ENCODE assay signal across 10 cellular contexts in genomic region chr7:50591480-50592438, GRCh38. TPM values are rescaled to one million over a fixed set of nuclear protein-coding genes. Genes with fewer than 3 reads are reported as not detected.
A peak's percentile ranks its signal among the peaks of the same experiment; 100 is the strongest.
DNase-seq lines count a peak whose midpoint lies in the region; ATAC-seq and TF ChIP-seq lines count a peak whose summit lies in the region.
"Had no signal": no experiment of that assay in that cellular context is flagged by ENCODE, and none has a peak within 500 bp of the region (broad histone marks: within the 10 kb centered on the region; RNA-seq: fewer than 3 reads in every experiment).

No MANE protein-coding gene starts in this region.

- DNase-seq in NCI-H1930 (lab: John Stamatoyannopoulos, UW) (peak; percentile 30 to 48), mesendoderm (peak; percentile 47), NCI-H774 (lab: John Stamatoyannopoulos, UW) (no peak), ovary (no peak), SW 1271 (lab: John Stamatoyannopoulos, UW) (no peak)
- no peak for DNase-seq in naive thymus-derived CD8-positive, alpha-beta T cell
- DNase-seq: activated CD8-positive, alpha-beta T cell treated with anti-CD3 and anti-CD28 coated beads, Interleukin-2, amount 10 ng/mL, durations not matched to agents 7 days and 5 days; PC-9 had no signal

- H3K4me1 Mint-ChIP-seq in naive thymus-derived CD8-positive, alpha-beta T cell = peaks cover 0 to 7% (median 0%) of the 10 kb centered on the region in 4 donors

- H3K4ac ChIP-seq in mesendoderm (ENCODE audit: low read depth, low read length) = no peak overlapping the region

- no peaks in the 10 kb centered on the region for H3K79me1 ChIP-seq in mesendoderm (ENCODE audit: low read length)

- no peak for TF ChIP-seq EP300 in ovary (IDR thresholded peaks at IDR 0.05)

- H3K36me3 Mint-ChIP-seq in naive thymus-derived CD8-positive, alpha-beta T cell = peaks cover 0 to 8% (median 0%) of the 10 kb centered on the region in 3 donors

- H2BK5ac ChIP-seq in mesendoderm (ENCODE audit: low read length) = no peak overlapping the region

- H3K4me2 ChIP-seq in mesendoderm (ENCODE audit: low read length) = no peak overlapping the region
- H3K4me2 ChIP-seq: PC-9 had no signal

- H2BK15ac ChIP-seq in mesendoderm (replicated peaks; ENCODE audit: low read depth) = no peak overlapping the region

- no peak overlapping the region for H3K27ac ChIP-seq in mesendoderm (ENCODE audit: low read depth, low read length)
- no peak overlapping the region for H3K27ac ChIP-seq in ovary
- H3K27ac ChIP-seq: PC-9 had no signal

- no peak for TF ChIP-seq POLR2A in ovary (IDR thresholded peaks at IDR 0.05)

- H3K4me3 ChIP-seq in mesendoderm (ENCODE audit: low read length) (no peak overlapping the region), ovary (no peak overlapping the region)
- H3K4me3 ChIP-seq: PC-9 had no signal

- no peaks in the 10 kb centered on the region for H3K79me2 ChIP-seq in mesendoderm (ENCODE audit: control insufficient read depth, insufficient read depth, low read length)

- H2BK120ac ChIP-seq in mesendoderm (ENCODE audit: low read depth, low read length) = no peak overlapping the region

- H3K9ac ChIP-seq in mesendoderm (ENCODE audit: low read length) = no peak overlapping the region

- H3K9me3 Mint-ChIP-seq in naive thymus-derived CD8-positive, alpha-beta T cell = no peaks in the 10 kb centered on the region

- no peak overlapping the region for H4K8ac ChIP-seq in mesendoderm (ENCODE audit: low read depth, low read length)

- H3K4me3 Mint-ChIP-seq in naive thymus-derived CD8-positive, alpha-beta T cell = no peak overlapping the region
- H3K4me3 Mint-ChIP-seq: activated CD8-positive, alpha-beta T cell treated with anti-CD3 and anti-CD28 coated beads, Interleukin-2, amount 10 ng/mL, durations not matched to agents 7 days and 5 days had no signal

- POLR2A ChIA-PET in naive thymus-derived CD8-positive, alpha-beta T cell (lab: Charles Lee) = no interaction called here

- no peak overlapping the region for H3K23ac ChIP-seq in mesendoderm (ENCODE audit: low read length)

- no peaks in the 10 kb centered on the region for H3K4me1 ChIP-seq in mesendoderm (ENCODE audit: control insufficient read depth, low read depth, low read length)
- peaks cover 3% of the 10 kb centered on the region for H3K4me1 ChIP-seq in ovary (ENCODE audit: insufficient read depth)

- H3K27me3 ChIP-seq in mesendoderm (ENCODE audit: insufficient read depth, low read length, poor library complexity) (no peaks in the 10 kb centered on the region), ovary (no peaks in the 10 kb centered on the region)

- H3K27ac Mint-ChIP-seq in naive thymus-derived CD8-positive, alpha-beta T cell = no peak overlapping the region
- H3K27ac Mint-ChIP-seq: activated CD8-positive, alpha-beta T cell treated with anti-CD3 and anti-CD28 coated beads, Interleukin-2, amount 10 ng/mL, durations not matched to agents 7 days and 5 days had no signal

- no peaks in the 10 kb centered on the region for H3K9me3 ChIP-seq in ovary

- H2AK5ac ChIP-seq in mesendoderm (ENCODE audit: low read length) = no peak overlapping the region

- intact Hi-C loops in ovary (cut with DNase I) = loop anchor here in 1 of 4 donors (10.0 kb wide), 1 partner anchor 63 kb away; no protein-coding TSS in a partner anchor

- ATAC-seq in GM19043 (IDR thresholded peaks at IDR 0.05; ENCODE audit: low read depth, unreplicated experiment) (peak; percentile 64), HG02973 (IDR thresholded peaks at IDR 0.05; ENCODE audit: unreplicated experiment) (peak; percentile 50)
- no peak for ATAC-seq in naive thymus-derived CD8-positive, alpha-beta T cell
- ATAC-seq: activated CD8-positive, alpha-beta T cell treated with anti-CD3 and anti-CD28 coated beads, Interleukin-2, amount 10 ng/mL, durations not matched to agents 7 days and 5 days had no signal

- no CpG with 5 or more reads among the region's 21 CpGs for WGBS in mesendoderm (ENCODE audit: extremely low coverage, insufficient coverage, low lambda C conversion rate)
- 87 to 90% (median 88%) methylated on average over 21 of the region's 21 CpGs for WGBS in ovary, 3 donors

- peaks cover 0 to 9% (median 5%) of the 10 kb centered on the region in 5 donors for H3K27me3 Mint-ChIP-seq in naive thymus-derived CD8-positive, alpha-beta T cell

- no peak overlapping the region for H4K5ac ChIP-seq in mesendoderm (ENCODE audit: low read length)

- no peak for TF ChIP-seq CTCF in ovary (IDR thresholded peaks at IDR 0.05)

- no peak overlapping the region for H3K56ac ChIP-seq in mesendoderm (ENCODE audit: low read length)

- H3K36me3 ChIP-seq in mesendoderm (ENCODE audit: control insufficient read depth, insufficient read depth, low read length) (peaks cover 6% of the 10 kb centered on the region), ovary (no peaks in the 10 kb centered on the region)

- H3K18ac ChIP-seq in mesendoderm (ENCODE audit: low read length) = no peak overlapping the region

RNA-seq across cellular contexts. Expression of gene DDC, which starts 26.6 kb away (rescaled TPM):
- 0.45 TPM for polyA plus RNA-seq in mesendoderm (2013, experiment 1 of 2)
- polyA plus RNA-seq in mesendoderm (2013, experiment 2 of 2) = 0.14 TPM
- total RNA-seq in naive thymus-derived CD8-positive, alpha-beta T cell = not detected
- not detected for polyA plus RNA-seq in naive thymus-derived CD8-positive, alpha-beta T cell
- 1 to 10 TPM in 3 of 7 donors, under 1 TPM in 4; 0.35 to 3.3 (median 0.78) TPM for total RNA-seq in ovary
- polyA plus RNA-seq in ovary = under 1 TPM; 0.24 to 0.57 TPM
- total RNA-seq: activated CD8-positive, alpha-beta T cell treated with anti-CD3 and anti-CD28 coated beads, Interleukin-2, amount 10 ng/mL, durations not matched to agents 7 days and 5 days; PC-9 had no signal

Comparison
In these comparisons a context has a peak if more than half of its experiments do, and no peak if none do; other contexts are left out.
1. ATAC-seq: peak in GM19043 (single experiment) and HG02973 (single experiment); none in naive thymus-derived CD8-positive, alpha-beta T cell (0 of 2).
2. DNase-seq: peak in NCI-H1930 (2 of 2) and mesendoderm (single experiment); none in naive thymus-derived CD8-positive, alpha-beta T cell (0 of 10), NCI-H774 (single experiment), ovary (0 of 5) and SW 1271 (0 of 2).